In genomic region chr14:49634547-49635334, GRCh38 we compare ENCODE assay signal across 1 cellular context.
TF ChIP-seq lines count a peak whose summit lies in the region.

Gene DNAAF2 (minus strand): TSS chr14:49635244. CDS start chr14:49635149, 95 bp downstream.

TF ChIP-seq in HepG2, 621 proteins besides CTCF, POLR2A, EP300 and RAD21 (continued from another document and continues in another):
- TF ChIP-seq ZBED4 (CRISPR knock-in tag; IDR thresholded peaks at IDR 0.05; ENCODE audit: borderline replicate concordance) (no peak), PTBP1 (IDR thresholded peaks at IDR 0.05; ENCODE audit: low read depth, low read length, poor library complexity, severe bottlenecking) (no peak), PAXIP1 (CRISPR knock-in tag; conservative IDR thresholded peaks at IDR 0.05) (0 out of 2 replicates have a peak, but pooled peaks have one; percentile 20), HDAC2 (CRISPR knock-in tag; IDR thresholded peaks at IDR 0.05) (peak; percentile 11; the same call in 1 of the 2 replicates), BRF2 (CRISPR knock-in tag; IDR thresholded peaks at IDR 0.05) (peak; percentile 67; the same call in 1 of the 2 replicates), TGIF2 (CRISPR knock-in tag; IDR thresholded peaks at IDR 0.05) (0 out of 2 replicates have a peak, but pooled peaks have one; percentile 35), DMTF1 (CRISPR knock-in tag; IDR thresholded peaks at IDR 0.05) (no peak), SMAD9 (CRISPR knock-in tag; IDR thresholded peaks at IDR 0.05) (no peak), ZSCAN12 (CRISPR knock-in tag; IDR thresholded peaks at IDR 0.05) (0 out of 2 replicates have a peak, but pooled peaks have one; percentile 40), ZNF766 (CRISPR knock-in tag; IDR thresholded peaks at IDR 0.05; ENCODE audit: borderline replicate concordance) (no peak), ZNF709 (CRISPR knock-in tag; IDR thresholded peaks at IDR 0.05) (0 out of 2 replicates have a peak, but pooled peaks have one; percentile 44), TBX2 (CRISPR knock-in tag; IDR thresholded peaks at IDR 0.05; ENCODE audit: borderline replicate concordance) (peak; percentile 77), ATF5 (CRISPR knock-in tag; IDR thresholded peaks at IDR 0.05; ENCODE audit: low read depth) (0 out of 2 replicates have a peak, but pooled peaks have one; percentile 38), ZBTB43 (CRISPR knock-in tag; conservative IDR thresholded peaks at IDR 0.05) (peak; percentile 59), TSC22D2 (CRISPR knock-in tag; IDR thresholded peaks at IDR 0.05; ENCODE audit: borderline replicate concordance) (no peak), BORCS8-MEF2B (CRISPR knock-in tag; IDR thresholded peaks at IDR 0.05) (0 out of 2 replicates have a peak, but pooled peaks have one; percentile 21), ZNF432 (CRISPR knock-in tag; IDR thresholded peaks at IDR 0.05; ENCODE audit: borderline replicate concordance) (no peak), NCOA1 (CRISPR knock-in tag; IDR thresholded peaks at IDR 0.05) (peak; percentile 73; the same call in 1 of the 2 replicates), HNRNPLL (IDR thresholded peaks at IDR 0.05; ENCODE audit: low read depth, low read length, poor library complexity, severe bottlenecking) (no peak), MBNL3 (CRISPR knock-in tag; conservative IDR thresholded peaks at IDR 0.05) (no peak), SIX4 (CRISPR knock-in tag; IDR thresholded peaks at IDR 0.05) (peak; percentile 19; the same call in 1 of the 2 replicates), ATF4 (CRISPR knock-in tag; IDR thresholded peaks at IDR 0.05) (no peak), DMAP1 (CRISPR knock-in tag; IDR thresholded peaks at IDR 0.05) (no peak; the same call in 1 of the 2 replicates), HDAC1 (CRISPR knock-in tag; IDR thresholded peaks at IDR 0.05) (peak; percentile 77), ZNF563 (CRISPR knock-in tag; IDR thresholded peaks at IDR 0.05) (peak; percentile 79), ZSCAN9 (CRISPR knock-in tag; IDR thresholded peaks at IDR 0.05; ENCODE audit: borderline replicate concordance) (no peak), PPARG (CRISPR knock-in tag; conservative IDR thresholded peaks at IDR 0.05) (no peak), ZNF281 (CRISPR knock-in tag; IDR thresholded peaks at IDR 0.05; ENCODE audit: borderline replicate concordance) (no peak), ATF6 (CRISPR knock-in tag; conservative IDR thresholded peaks at IDR 0.05) (no peak), ZNF747 (CRISPR knock-in tag; IDR thresholded peaks at IDR 0.05; ENCODE audit: borderline replicate concordance) (peak; percentile 46; the same call in 1 of the 2 replicates), ZC3H13 (CRISPR knock-in tag; IDR thresholded peaks at IDR 0.05) (peak; percentile 52), ZBTB39 (CRISPR knock-in tag; IDR thresholded peaks at IDR 0.05) (peak; percentile 82), TARDBP (CRISPR knock-in tag; IDR thresholded peaks at IDR 0.05) (0 out of 2 replicates have a peak, but pooled peaks have one; percentile 14)
